Comparison of ENCODE assay signal across 21 cellular contexts in the genomic region with DNA sequence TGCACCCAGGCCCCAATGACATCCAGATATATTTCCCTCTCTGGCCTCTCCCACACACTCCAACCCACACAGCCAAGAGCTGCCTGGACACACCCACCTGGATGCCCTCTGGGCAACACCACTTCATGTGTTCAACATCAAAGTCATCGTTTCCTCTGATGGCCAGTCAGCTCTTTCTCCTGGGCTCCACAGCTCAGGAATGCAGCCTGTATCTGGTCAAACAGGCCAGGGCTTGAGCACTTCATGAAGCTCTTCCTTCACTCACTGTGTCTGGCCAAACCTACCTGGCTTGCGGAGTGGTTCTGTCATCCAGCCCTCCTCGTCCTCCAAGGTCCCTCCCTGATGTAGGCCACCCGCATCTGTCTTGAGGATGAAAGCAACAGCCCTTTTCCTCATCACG. TPM values are rescaled to one million over a fixed set of nuclear protein-coding genes. Genes with fewer than 3 reads are reported as not detected.
DNase-seq lines count a peak whose midpoint lies in the region; ATAC-seq, FAIRE-seq and TF ChIP-seq lines count a peak whose summit lies in the region.
"Had no signal": no experiment of that assay in that cellular context is flagged by ENCODE, and none has a peak within 500 bp of the region (broad histone marks: within the 10 kb centered on the region; RNA-seq: fewer than 3 reads in every experiment).

No MANE protein-coding gene starts in this region.

- in situ Hi-C loops in mammary epithelial cell (cut with MboI; ENCODE audit: low sequenced_read_pairs in 2 of 2) = no loop called here

- H3K27ac ChIP-seq in mammary epithelial cell (ENCODE audit: insufficient read depth, low read depth, low read length) (no peak overlapping the region), breast epithelium (no peak overlapping the region), foreskin keratinocyte (no peak overlapping the region)
- H3K27ac ChIP-seq: Peyer's patch had no signal

- H4K20me1 ChIP-seq in mammary epithelial cell (ENCODE audit: insufficient read depth, low read length) = no peaks in the 10 kb centered on the region

- peak; percentile 18 for FAIRE-seq in bronchial epithelial cell (lab: Jason Lieb, UNC)
- FAIRE-seq: D721Med had no signal

- no TSS peak for BruUV-seq in mammary epithelial cell (replicated peaks; lab: Mats Ljungman, UMichigan)

- TF ChIP-seq CTCF in mammary epithelial cell (conservative IDR thresholded peaks at IDR 0.05 in 1 of 2, IDR thresholded peaks at IDR 0.05 in 1 of 2; ENCODE audit: extremely low read depth in 1 of 2, insufficient read depth in 1 of 2, low read depth in 1 of 2, low read length in 2 of 2) (no peak), breast epithelium (IDR thresholded peaks at IDR 0.05) (no peak), bronchial epithelial cell (IDR thresholded peaks at IDR 0.05; ENCODE audit: insufficient read depth, low read length, severe bottlenecking) (no peak), foreskin keratinocyte (conservative IDR thresholded peaks at IDR 0.05) (no peak)

- WGBS in mammary epithelial cell (ENCODE audit: low coverage, missing lambda C conversion rate) = 56% methylated on average over 5 of the region's 5 CpGs

- intact Hi-C loops in mammary epithelial cell (cut with micrococcal nuclease) (loop anchor here (2.0 kb wide), 2 partner anchors 21 to 25 kb away; no protein-coding TSS in a partner anchor), breast epithelium (cut with DNase I; ENCODE audit: low total_unique reads) (no loop called here)

- no peaks in the 10 kb centered on the region for H3K27me3 ChIP-seq in mammary epithelial cell (ENCODE audit: insufficient read depth, low read length)
- H3K27me3 ChIP-seq in breast epithelium = peaks cover 0 to 13% of the 10 kb centered on the region in 2 donors
- H3K27me3 ChIP-seq in bronchial epithelial cell (ENCODE audit: control insufficient read depth, insufficient read depth, low read length) = no peaks in the 10 kb centered on the region
- no peaks in the 10 kb centered on the region for H3K27me3 ChIP-seq in foreskin keratinocyte
- H3K27me3 ChIP-seq: Peyer's patch had no signal

- ATAC-seq in foreskin keratinocyte = peak; percentile 63
- no peak for ATAC-seq in GM18861 (IDR thresholded peaks at IDR 0.05; ENCODE audit: unreplicated experiment)

- DNase-seq in mammary epithelial cell (peak; percentile 82), breast epithelium (ENCODE audit: low spot score in 2 of 2) (no peak), bronchial epithelial cell (ENCODE audit: low read depth) (peak; percentile 89), foreskin keratinocyte (peak; percentile 71 to 88), DMS153 (lab: John Stamatoyannopoulos, UW) (no peak), AG08395 (ENCODE audit: low spot score) (no peak), anterior cingulate cortex (lab: John Stamatoyannopoulos, UW) (no peak)
- DNase-seq: EL, H7, NCI-H1105, NCI-H146, NCI-H2029 treated with DMSO at 0.1 percent for 48 hours, NCI-H226, NCI-H524, NCI-H774, Peyer's patch had no signal

- H3K79me2 ChIP-seq in mammary epithelial cell (ENCODE audit: insufficient read depth, low read length) = no peaks in the 10 kb centered on the region

- H3K4me3 ChIP-seq in mammary epithelial cell (replicated peaks in 1 of 3; ENCODE audit: insufficient read depth in 1 of 3, low read depth in 2 of 3, low read length in 3 of 3) (no peak overlapping the region), breast epithelium (no peak overlapping the region), bronchial epithelial cell (ENCODE audit: low read depth, low read length) (no peak overlapping the region)
- H3K4me3 ChIP-seq: Peyer's patch had no signal

- CTCF ChIA-PET in mammary epithelial cell (lab: Charles Lee; ENCODE audit: low non-redundant PET) = interaction anchor here (0.6 to 0.9 kb wide), 2 partner anchors 24 to 280 kb away, joined by 3 read pairs; no protein-coding TSS in a partner anchor

- H2AFZ ChIP-seq in mammary epithelial cell (ENCODE audit: low read depth, low read length) = no peak overlapping the region

- no peaks in the 10 kb centered on the region for H3K9me3 ChIP-seq in mammary epithelial cell (replicated peaks; ENCODE audit: insufficient read depth, low read length)
- H3K9me3 ChIP-seq in breast epithelium = no peaks in the 10 kb centered on the region
- H3K9me3 ChIP-seq: Peyer's patch had no signal

- H3K36me3 ChIP-seq in mammary epithelial cell (ENCODE audit: insufficient read depth, low read length) (no peaks in the 10 kb centered on the region), breast epithelium (no peaks in the 10 kb centered on the region), bronchial epithelial cell (ENCODE audit: control insufficient read depth, insufficient read depth, low read length) (no peaks in the 10 kb centered on the region)
- H3K36me3 ChIP-seq: Peyer's patch had no signal

- dilution Hi-C loops in mammary epithelial cell (cut with HindIII; ENCODE audit: low sequenced_read_pairs) = no loop called here

- peak overlapping the region; percentile 50 for H3K4me2 ChIP-seq in mammary epithelial cell (ENCODE audit: insufficient read depth, low read depth, low read length)

- TF ChIP-seq POLR2A in breast epithelium (IDR thresholded peaks at IDR 0.05) = no peak

- H3K9ac ChIP-seq in mammary epithelial cell (ENCODE audit: insufficient read depth, low read length) = no peak overlapping the region

- H3K4me1 ChIP-seq in mammary epithelial cell (ENCODE audit: insufficient read depth, low read length) = peaks cover 24% of the 10 kb centered on the region
- H3K4me1 ChIP-seq in breast epithelium = no peaks in the 10 kb centered on the region
- peaks cover 13% of the 10 kb centered on the region for H3K4me1 ChIP-seq in foreskin keratinocyte
- H3K4me1 ChIP-seq: Peyer's patch had no signal

RNA-seq across cellular contexts. Expression of a gene that starts 35.8 kb away (rescaled TPM):
- 1 to 10 TPM; 2.5 to 7.8 TPM for total RNA-seq in mammary epithelial cell
- polyA plus RNA-seq in mammary epithelial cell = 10.7 TPM
- 19.1 TPM for polyA minus RNA-seq in mammary epithelial cell
- under 1 TPM in 2 of 3 donors, not detected in 1; under 0.01 to 0.15 TPM for total RNA-seq in breast epithelium
- total RNA-seq in bronchial epithelial cell = 3.2 and 3.5 TPM in 2 replicates
- total RNA-seq in foreskin keratinocyte = 4.4 and 5.7 TPM in 2 replicates
- polyA plus RNA-seq in foreskin keratinocyte = 2.1 and 3.1 TPM in 2 replicates
- total RNA-seq: A172, Peyer's patch had no signal
- polyA plus RNA-seq: AG04450, IgD-negative memory B cell had no signal

Comparison
In these comparisons a context has a peak if more than half of its experiments do, and no peak if none do; other contexts are left out.
1. DNase-seq: peak in mammary epithelial cell (single experiment), bronchial epithelial cell (single experiment) and foreskin keratinocyte (2 of 2); none in breast epithelium (0 of 2), DMS153 (single experiment), AG08395 (single experiment) and anterior cingulate cortex (0 of 58).